1 cellular context compared by ENCODE assay signal in the genomic region with DNA sequence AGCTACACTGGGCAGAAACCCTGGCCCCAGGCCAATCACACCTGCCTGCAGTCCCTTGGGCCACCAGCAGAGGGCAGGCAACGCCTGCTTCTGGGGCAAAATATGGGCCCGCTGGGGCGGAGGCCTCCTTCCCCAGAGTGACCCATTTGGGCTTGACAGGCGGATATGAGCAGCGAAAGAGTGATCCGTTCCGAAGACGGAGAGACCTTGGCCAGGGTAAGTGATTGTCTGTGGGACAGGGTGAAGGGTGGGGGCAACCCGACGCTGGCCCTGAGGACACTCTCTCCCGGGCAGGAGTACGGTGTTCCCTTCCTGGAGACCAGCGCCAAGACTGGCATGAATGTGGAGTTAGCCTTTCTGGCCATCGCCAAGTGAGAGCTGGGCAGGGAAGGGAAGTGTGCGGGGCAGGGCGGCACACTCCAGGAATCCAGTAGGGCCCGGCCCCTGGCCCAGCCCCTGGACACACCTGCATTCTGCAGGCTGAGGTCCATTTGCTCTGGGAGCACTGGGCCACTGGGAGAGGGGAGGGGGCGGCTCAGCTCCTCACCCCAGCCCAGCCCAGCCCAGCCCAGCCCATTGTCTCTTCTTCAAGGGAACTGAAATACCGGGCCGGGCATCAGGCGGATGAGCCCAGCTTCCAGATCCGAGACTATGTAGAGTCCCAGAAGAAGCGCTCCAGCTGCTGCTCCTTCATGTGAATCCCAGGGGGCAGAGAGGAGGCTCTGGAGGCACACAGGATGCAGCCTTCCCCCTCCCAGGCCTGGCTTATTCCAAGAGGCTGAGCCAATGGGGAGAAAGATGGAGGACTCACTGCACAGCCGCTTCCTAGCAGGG.
TF ChIP-seq lines count a peak whose summit lies in the region.

No MANE protein-coding gene starts in this region.

TF ChIP-seq in HepG2, 621 proteins besides CTCF, POLR2A, EP300 and RAD21 (continued from another document and continues in another):
- peak; percentile 64; the same call in 1 of the 2 replicates for TF ChIP-seq FOSL2 (CRISPR knock-in tag; IDR thresholded peaks at IDR 0.05)
- TF ChIP-seq SIX4 (CRISPR knock-in tag; IDR thresholded peaks at IDR 0.05), result no peak
- 0 out of 2 replicates have a peak, but pooled peaks have one; percentile 63 for TF ChIP-seq SAFB2 (CRISPR knock-in tag; IDR thresholded peaks at IDR 0.05; ENCODE audit: borderline replicate concordance, low read depth)
- TF ChIP-seq ZNF547 (CRISPR knock-in tag; IDR thresholded peaks at IDR 0.05), result 0 out of 2 replicates have a peak, but pooled peaks have one; percentile 61
- no peak for TF ChIP-seq ZNF816 (CRISPR knock-in tag; IDR thresholded peaks at IDR 0.05; ENCODE audit: borderline replicate concordance)
- TF ChIP-seq NFE2 (CRISPR knock-in tag; IDR thresholded peaks at IDR 0.05), result no peak
- TF ChIP-seq, protein P1, sequence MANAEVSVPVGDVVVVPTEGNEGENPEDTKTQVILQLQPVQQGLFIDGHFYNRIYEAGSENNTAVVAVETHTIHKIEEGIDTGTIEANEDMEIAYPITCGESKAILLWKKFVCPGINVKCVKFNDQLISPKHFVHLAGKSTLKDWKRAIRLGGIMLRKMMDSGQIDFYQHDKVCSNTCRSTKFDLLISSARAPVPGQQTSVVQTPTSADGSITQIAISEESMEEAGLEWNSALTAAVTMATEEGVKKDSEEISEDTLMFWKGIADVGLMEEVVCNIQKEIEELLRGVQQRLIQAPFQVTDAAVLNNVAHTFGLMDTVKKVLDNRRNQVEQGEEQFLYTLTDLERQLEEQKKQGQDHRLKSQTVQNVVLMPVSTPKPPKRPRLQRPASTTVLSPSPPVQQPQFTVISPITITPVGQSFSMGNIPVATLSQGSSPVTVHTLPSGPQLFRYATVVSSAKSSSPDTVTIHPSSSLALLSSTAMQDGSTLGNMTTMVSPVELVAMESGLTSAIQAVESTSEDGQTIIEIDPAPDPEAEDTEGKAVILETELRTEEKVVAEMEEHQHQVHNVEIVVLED (CRISPR knock-in tag; IDR thresholded peaks at IDR 0.05; ENCODE audit: borderline replicate concordance), result peak; percentile 39; the same call in 1 of the 2 replicates
- TF ChIP-seq ZNF792 (CRISPR knock-in tag; IDR thresholded peaks at IDR 0.05), result peak; percentile 89
- peak; percentile 48 for TF ChIP-seq GABPB1 (CRISPR knock-in tag; IDR thresholded peaks at IDR 0.05)
- 0 out of 2 replicates have a peak, but pooled peaks have one; percentile 59 for TF ChIP-seq SNAPC2 (CRISPR knock-in tag; IDR thresholded peaks at IDR 0.05)
- peak; percentile 71 for TF ChIP-seq PHF21A (CRISPR knock-in tag; IDR thresholded peaks at IDR 0.05)
- TF ChIP-seq, protein P2, sequence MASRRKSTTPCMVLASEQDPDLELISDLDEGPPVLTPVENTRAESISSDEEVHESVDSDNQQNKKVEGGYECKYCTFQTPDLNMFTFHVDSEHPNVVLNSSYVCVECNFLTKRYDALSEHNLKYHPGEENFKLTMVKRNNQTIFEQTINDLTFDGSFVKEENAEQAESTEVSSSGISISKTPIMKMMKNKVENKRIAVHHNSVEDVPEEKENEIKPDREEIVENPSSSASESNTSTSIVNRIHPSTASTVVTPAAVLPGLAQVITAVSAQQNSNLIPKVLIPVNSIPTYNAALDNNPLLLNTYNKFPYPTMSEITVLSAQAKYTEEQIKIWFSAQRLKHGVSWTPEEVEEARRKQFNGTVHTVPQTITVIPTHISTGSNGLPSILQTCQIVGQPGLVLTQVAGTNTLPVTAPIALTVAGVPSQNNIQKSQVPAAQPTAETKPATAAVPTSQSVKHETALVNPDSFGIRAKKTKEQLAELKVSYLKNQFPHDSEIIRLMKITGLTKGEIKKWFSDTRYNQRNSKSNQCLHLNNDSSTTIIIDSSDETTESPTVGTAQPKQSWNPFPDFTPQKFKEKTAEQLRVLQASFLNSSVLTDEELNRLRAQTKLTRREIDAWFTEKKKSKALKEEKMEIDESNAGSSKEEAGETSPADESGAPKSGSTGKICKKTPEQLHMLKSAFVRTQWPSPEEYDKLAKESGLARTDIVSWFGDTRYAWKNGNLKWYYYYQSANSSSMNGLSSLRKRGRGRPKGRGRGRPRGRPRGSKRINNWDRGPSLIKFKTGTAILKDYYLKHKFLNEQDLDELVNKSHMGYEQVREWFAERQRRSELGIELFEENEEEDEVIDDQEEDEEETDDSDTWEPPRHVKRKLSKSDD (CRISPR knock-in tag; IDR thresholded peaks at IDR 0.05; ENCODE audit: low read depth), result peak; percentile 46; the same call in 1 of the 2 replicates
- TF ChIP-seq, protein P3, sequence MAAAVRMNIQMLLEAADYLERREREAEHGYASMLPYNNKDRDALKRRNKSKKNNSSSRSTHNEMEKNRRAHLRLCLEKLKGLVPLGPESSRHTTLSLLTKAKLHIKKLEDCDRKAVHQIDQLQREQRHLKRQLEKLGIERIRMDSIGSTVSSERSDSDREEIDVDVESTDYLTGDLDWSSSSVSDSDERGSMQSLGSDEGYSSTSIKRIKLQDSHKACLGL (CRISPR knock-in tag; IDR thresholded peaks at IDR 0.05), result no peak; the same call in 1 of the 2 replicates
- peak; percentile 98 for TF ChIP-seq SMC3 (IDR thresholded peaks at IDR 0.05; ENCODE audit: low read length)
- TF ChIP-seq, protein P4, sequence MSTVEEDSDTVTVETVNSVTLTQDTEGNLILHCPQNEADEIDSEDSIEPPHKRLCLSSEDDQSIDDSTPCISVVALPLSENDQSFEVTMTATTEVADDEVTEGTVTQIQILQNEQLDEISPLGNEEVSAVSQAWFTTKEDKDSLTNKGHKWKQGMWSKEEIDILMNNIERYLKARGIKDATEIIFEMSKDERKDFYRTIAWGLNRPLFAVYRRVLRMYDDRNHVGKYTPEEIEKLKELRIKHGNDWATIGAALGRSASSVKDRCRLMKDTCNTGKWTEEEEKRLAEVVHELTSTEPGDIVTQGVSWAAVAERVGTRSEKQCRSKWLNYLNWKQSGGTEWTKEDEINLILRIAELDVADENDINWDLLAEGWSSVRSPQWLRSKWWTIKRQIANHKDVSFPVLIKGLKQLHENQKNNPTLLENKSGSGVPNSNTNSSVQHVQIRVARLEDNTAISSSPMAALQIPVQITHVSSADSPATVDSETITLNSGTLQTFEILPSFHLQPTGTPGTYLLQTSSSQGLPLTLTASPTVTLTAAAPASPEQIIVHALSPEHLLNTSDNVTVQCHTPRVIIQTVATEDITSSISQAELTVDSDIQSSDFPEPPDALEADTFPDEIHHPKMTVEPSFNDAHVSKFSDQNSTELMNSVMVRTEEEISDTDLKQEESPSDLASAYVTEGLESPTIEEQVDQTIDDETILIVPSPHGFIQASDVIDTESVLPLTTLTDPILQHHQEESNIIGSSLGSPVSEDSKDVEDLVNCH (CRISPR knock-in tag; IDR thresholded peaks at IDR 0.05), result no peak
- peak; percentile 56; the same call in 1 of the 2 replicates for TF ChIP-seq FOXK1 (CRISPR knock-in tag; IDR thresholded peaks at IDR 0.05; ENCODE audit: borderline replicate concordance, low read depth)
- no peak for TF ChIP-seq TOPORS (CRISPR knock-in tag; IDR thresholded peaks at IDR 0.05)
- TF ChIP-seq ZNF761 (CRISPR knock-in tag; conservative IDR thresholded peaks at IDR 0.05), result peak; percentile 67; the same call in 1 of the 2 replicates
- TF ChIP-seq XRCC5 (optimal IDR thresholded peaks at IDR 0.05; ENCODE audit: low read length), result peak; percentile 81
- peak; percentile 76; the same call in 1 of the 2 replicates for TF ChIP-seq CBFB (CRISPR knock-in tag; IDR thresholded peaks at IDR 0.05)
- TF ChIP-seq, protein P5, sequence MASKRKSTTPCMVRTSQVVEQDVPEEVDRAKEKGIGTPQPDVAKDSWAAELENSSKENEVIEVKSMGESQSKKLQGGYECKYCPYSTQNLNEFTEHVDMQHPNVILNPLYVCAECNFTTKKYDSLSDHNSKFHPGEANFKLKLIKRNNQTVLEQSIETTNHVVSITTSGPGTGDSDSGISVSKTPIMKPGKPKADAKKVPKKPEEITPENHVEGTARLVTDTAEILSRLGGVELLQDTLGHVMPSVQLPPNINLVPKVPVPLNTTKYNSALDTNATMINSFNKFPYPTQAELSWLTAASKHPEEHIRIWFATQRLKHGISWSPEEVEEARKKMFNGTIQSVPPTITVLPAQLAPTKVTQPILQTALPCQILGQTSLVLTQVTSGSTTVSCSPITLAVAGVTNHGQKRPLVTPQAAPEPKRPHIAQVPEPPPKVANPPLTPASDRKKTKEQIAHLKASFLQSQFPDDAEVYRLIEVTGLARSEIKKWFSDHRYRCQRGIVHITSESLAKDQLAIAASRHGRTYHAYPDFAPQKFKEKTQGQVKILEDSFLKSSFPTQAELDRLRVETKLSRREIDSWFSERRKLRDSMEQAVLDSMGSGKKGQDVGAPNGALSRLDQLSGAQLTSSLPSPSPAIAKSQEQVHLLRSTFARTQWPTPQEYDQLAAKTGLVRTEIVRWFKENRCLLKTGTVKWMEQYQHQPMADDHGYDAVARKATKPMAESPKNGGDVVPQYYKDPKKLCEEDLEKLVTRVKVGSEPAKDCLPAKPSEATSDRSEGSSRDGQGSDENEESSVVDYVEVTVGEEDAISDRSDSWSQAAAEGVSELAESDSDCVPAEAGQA (IDR thresholded peaks at IDR 0.05; ENCODE audit: low read depth), result no peak
- TF ChIP-seq, protein P5 (CRISPR knock-in tag; IDR thresholded peaks at IDR 0.05; ENCODE audit: borderline replicate concordance), result no peak; the same call in 1 of the 2 replicates
- peak; percentile 46; the same call in 1 of the 2 replicates for TF ChIP-seq SMAD1 (CRISPR knock-in tag; IDR thresholded peaks at IDR 0.05; ENCODE audit: borderline replicate concordance, low read depth)
- TF ChIP-seq, protein P6, sequence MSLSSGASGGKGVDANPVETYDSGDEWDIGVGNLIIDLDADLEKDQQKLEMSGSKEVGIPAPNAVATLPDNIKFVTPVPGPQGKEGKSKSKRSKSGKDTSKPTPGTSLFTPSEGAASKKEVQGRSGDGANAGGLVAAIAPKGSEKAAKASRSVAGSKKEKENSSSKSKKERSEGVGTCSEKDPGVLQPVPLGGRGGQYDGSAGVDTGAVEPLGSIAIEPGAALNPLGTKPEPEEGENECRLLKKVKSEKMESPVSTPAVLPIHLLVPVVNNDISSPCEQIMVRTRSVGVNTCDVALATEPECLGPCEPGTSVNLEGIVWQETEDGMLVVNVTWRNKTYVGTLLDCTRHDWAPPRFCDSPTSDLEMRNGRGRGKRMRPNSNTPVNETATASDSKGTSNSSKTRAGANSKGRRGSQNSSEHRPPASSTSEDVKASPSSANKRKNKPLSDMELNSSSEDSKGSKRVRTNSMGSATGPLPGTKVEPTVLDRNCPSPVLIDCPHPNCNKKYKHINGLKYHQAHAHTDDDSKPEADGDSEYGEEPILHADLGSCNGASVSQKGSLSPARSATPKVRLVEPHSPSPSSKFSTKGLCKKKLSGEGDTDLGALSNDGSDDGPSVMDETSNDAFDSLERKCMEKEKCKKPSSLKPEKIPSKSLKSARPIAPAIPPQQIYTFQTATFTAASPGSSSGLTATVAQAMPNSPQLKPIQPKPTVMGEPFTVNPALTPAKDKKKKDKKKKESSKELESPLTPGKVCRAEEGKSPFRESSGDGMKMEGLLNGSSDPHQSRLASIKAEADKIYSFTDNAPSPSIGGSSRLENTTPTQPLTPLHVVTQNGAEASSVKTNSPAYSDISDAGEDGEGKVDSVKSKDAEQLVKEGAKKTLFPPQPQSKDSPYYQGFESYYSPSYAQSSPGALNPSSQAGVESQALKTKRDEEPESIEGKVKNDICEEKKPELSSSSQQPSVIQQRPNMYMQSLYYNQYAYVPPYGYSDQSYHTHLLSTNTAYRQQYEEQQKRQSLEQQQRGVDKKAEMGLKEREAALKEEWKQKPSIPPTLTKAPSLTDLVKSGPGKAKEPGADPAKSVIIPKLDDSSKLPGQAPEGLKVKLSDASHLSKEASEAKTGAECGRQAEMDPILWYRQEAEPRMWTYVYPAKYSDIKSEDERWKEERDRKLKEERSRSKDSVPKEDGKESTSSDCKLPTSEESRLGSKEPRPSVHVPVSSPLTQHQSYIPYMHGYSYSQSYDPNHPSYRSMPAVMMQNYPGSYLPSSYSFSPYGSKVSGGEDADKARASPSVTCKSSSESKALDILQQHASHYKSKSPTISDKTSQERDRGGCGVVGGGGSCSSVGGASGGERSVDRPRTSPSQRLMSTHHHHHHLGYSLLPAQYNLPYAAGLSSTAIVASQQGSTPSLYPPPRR (CRISPR knock-in tag; IDR thresholded peaks at IDR 0.05; ENCODE audit: borderline replicate concordance), result no peak
- TF ChIP-seq ZNF768 (CRISPR knock-in tag; IDR thresholded peaks at IDR 0.05), result peak; percentile 14; the same call in 1 of the 2 replicates
- TF ChIP-seq NFIC (IDR thresholded peaks at IDR 0.05; ENCODE audit: low read length), result peak; percentile 70; the same call in 1 of the 2 replicates
- TF ChIP-seq ZNF891 (CRISPR knock-in tag; IDR thresholded peaks at IDR 0.05), result no peak
- TF ChIP-seq, protein P7, sequence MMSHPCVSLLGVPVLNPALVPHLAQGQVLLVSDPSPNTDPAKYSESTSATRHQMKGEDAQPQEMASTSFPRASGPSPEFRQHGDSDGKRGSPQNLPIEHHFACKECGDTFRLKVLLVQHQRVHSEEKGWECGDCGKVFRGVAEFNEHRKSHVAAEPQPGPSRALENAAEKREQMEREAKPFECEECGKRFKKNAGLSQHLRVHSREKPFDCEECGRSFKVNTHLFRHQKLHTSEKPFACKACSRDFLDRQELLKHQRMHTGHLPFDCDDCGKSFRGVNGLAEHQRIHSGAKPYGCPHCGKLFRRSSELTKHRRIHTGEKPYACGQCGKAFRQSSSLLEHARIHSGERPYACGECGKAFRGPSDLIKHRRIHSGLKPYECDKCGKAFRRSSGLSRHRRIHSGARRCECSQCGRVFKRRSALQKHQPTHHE (CRISPR knock-in tag; IDR thresholded peaks at IDR 0.05; ENCODE audit: borderline replicate concordance), result 0 out of 2 replicates have a peak, but pooled peaks have one; percentile 30
- TF ChIP-seq ZNF430 (CRISPR knock-in tag; IDR thresholded peaks at IDR 0.05), result 0 out of 2 replicates have a peak, but pooled peaks have one; percentile 18
- TF ChIP-seq ZNF589 (CRISPR knock-in tag; conservative IDR thresholded peaks at IDR 0.05), result no peak
- TF ChIP-seq MTA1 (CRISPR knock-in tag; IDR thresholded peaks at IDR 0.05; ENCODE audit: borderline replicate concordance), result no peak
- peak; percentile 72 for TF ChIP-seq THAP11 (CRISPR knock-in tag; IDR thresholded peaks at IDR 0.05)
- peak; percentile 50; the same call in 1 of the 2 replicates for TF ChIP-seq MXD4 (CRISPR knock-in tag; IDR thresholded peaks at IDR 0.05)
- TF ChIP-seq ZNF230 (CRISPR knock-in tag; IDR thresholded peaks at IDR 0.05), result 0 out of 2 replicates have a peak, but pooled peaks have one; percentile 11
